22 cellular contexts compared by ENCODE assay signal in genomic region chr9:83434254-83434653, GRCh38.
"Had no signal": no experiment of that assay in that cellular context is flagged by ENCODE, and none has a peak within 500 bp of the region (broad histone marks: within the 10 kb centered on the region; RNA-seq: fewer than 3 reads in every experiment).

No MANE protein-coding gene starts in this region.

- H3K27ac ChIP-seq: epithelial cell of prostate, esophagus squamous epithelium, right atrium auricular region, thyroid gland had no signal

- H3K4me3 ChIP-seq: esophagus squamous epithelium, right atrium auricular region, stomach, thyroid gland had no signal

- H3K27me3 ChIP-seq: esophagus squamous epithelium, right atrium auricular region, stomach, thyroid gland had no signal

- H3K36me3 ChIP-seq: esophagus squamous epithelium, right atrium auricular region, stomach, thyroid gland had no signal

- ATAC-seq: activated CD8-positive, alpha-beta T cell treated with anti-CD3 and anti-CD28 coated beads for 36 hours; activated naive CD8-positive, alpha-beta T cell treated with anti-CD3 and anti-CD28 coated beads, Interleukin-2, amount 50 U/mL, for 24 hours; naive thymus-derived CD8-positive, alpha-beta T cell; stimulated activated naive B cell treated with anti-CD40 and anti-IgM and Interleukin-4, amounts not matched to agents 10 μg/mL and 1 μg/mL and 100 μg/mL, for 72 hours had no signal

- DNase-seq: activated B cell treated with CpG ODN at 0.5 μM for 24 hours; activated CD4-positive, alpha-beta T cell treated with anti-CD3 and anti-CD28 coated beads, Interleukin-2, amount 50 U/mL, for 1 hour; activated CD8-positive, alpha-beta T cell treated with anti-CD3 and anti-CD28 coated beads for 36 hours; activated naive CD8-positive, alpha-beta T cell treated with anti-CD3 and anti-CD28 coated beads, Interleukin-2, amount 50 U/mL, for 24 hours; activated T-cell treated with anti-CD3 and anti-CD28 coated beads, Interleukin-2, amount 50 U/mL, for 48 hours; amygdala; central memory CD4-positive, alpha-beta T cell; dermis blood vessel endothelial cell; effector CD4-positive, alpha-beta T cell; esophagus squamous epithelium; foreskin melanocyte; islet precursor cell; mammary epithelial cell; naive thymus-derived CD8-positive, alpha-beta T cell; stimulated activated CD4-positive, alpha-beta T cell treated with anti-CD3 and anti-CD28 coated beads, Interleukin-15, amount 100 ng/mL, for 24 hours; stimulated activated CD4-positive, alpha-beta T cell treated with anti-CD3 and anti-CD28 coated beads, Interleukin-2, amount 100 ng/mL, for 24 hours; stimulated activated naive B cell treated with anti-CD40 and anti-IgM and Interleukin-4, amounts not matched to agents 10 μg/mL and 1 μg/mL and 100 μg/mL, for 72 hours; stomach; T-helper 2 cell; thyroid gland had no signal

- H3K9me3 ChIP-seq: esophagus squamous epithelium, right atrium auricular region, stomach, thyroid gland had no signal
